Comparison of ENCODE assay signal across 20 cellular contexts in genomic region chr2:233463586-233463985, GRCh38.
"Had no signal": no experiment of that assay in that cellular context is flagged by ENCODE, and none has a peak within 500 bp of the region (broad histone marks: within the 10 kb centered on the region; RNA-seq: fewer than 3 reads in every experiment).

No MANE protein-coding gene starts in this region.

- H3K4me3 ChIP-seq: coronary artery, esophagus squamous epithelium, lung, smooth muscle cell, thoracic aorta had no signal

- H3K27ac ChIP-seq: coronary artery, neutrophil, thoracic aorta had no signal

- H3K27me3 ChIP-seq: esophagus squamous epithelium, neutrophil had no signal

- H3K9me3 ChIP-seq: esophagus squamous epithelium, neutrophil, SK-N-SH, thoracic aorta had no signal

- H3K27ac Mint-ChIP-seq: activated naive CD8-positive, alpha-beta T cell had no signal

- H3K27me3 Mint-ChIP-seq: activated naive CD8-positive, alpha-beta T cell; stimulated activated naive CD8-positive, alpha-beta T cell treated with anti-CD3 and anti-CD28 coated beads, Interleukin-15, amount 100 ng/mL, for 72 hours had no signal

- ATAC-seq: activated CD4-positive, CD25-positive, alpha-beta regulatory T cell treated with anti-CD3 and anti-CD28 coated beads, Interleukin-2, amount 50 U/mL, for 24 hours; activated T-cell treated with anti-CD3 and anti-CD28 coated beads, Interleukin-2, amount 50 U/mL, for 4 hours; stimulated activated naive CD8-positive, alpha-beta T cell treated with anti-CD3 and anti-CD28 coated beads, Interleukin-15, amount 100 ng/mL, for 72 hours had no signal

- H3K9me3 Mint-ChIP-seq: activated T-cell treated with anti-CD3 and anti-CD28 coated beads, Interleukin-2, amount 50 U/mL, for 4 hours; stimulated activated naive CD8-positive, alpha-beta T cell treated with anti-CD3 and anti-CD28 coated beads, Interleukin-15, amount 100 ng/mL, for 72 hours had no signal

- DNase-seq: activated CD4-positive, alpha-beta T cell treated with anti-CD3 and anti-CD28 coated beads, Interleukin-2, amount 50 U/mL, for 48 hours; activated effector memory CD4-positive, alpha-beta T cell treated with anti-CD3 and anti-CD28 coated beads, Interleukin-2, amount 50 U/mL, for 16 hours; activated T-cell treated with anti-CD3 and anti-CD28 coated beads, Interleukin-2, amount 50 U/mL, for 4 hours; amniotic stem cell; central memory CD4-positive, alpha-beta T cell; effector CD4-positive, alpha-beta T cell; esophagus squamous epithelium; hypothalamus; kidney glomerular epithelial cell; SK-N-SH; stimulated activated naive CD8-positive, alpha-beta T cell treated with anti-CD3 and anti-CD28 coated beads, Interleukin-15, amount 100 ng/mL, for 72 hours; T-helper 1 cell; T1000 had no signal

- H3K4me3 Mint-ChIP-seq: activated naive CD8-positive, alpha-beta T cell; activated T-cell treated with anti-CD3 and anti-CD28 coated beads, Interleukin-2, amount 50 U/mL, for 4 hours; stimulated activated naive CD8-positive, alpha-beta T cell treated with anti-CD3 and anti-CD28 coated beads, Interleukin-15, amount 100 ng/mL, for 72 hours had no signal
